ENCODE assay signal across 29 cellular contexts in genomic region chr7:147595076-147595475, GRCh38.
"Had no signal": no experiment of that assay in that cellular context is flagged by ENCODE, and none has a peak within 500 bp of the region (broad histone marks: within the 10 kb centered on the region; RNA-seq: fewer than 3 reads in every experiment).

No MANE protein-coding gene starts in this region.

- H3K36me3 ChIP-seq: esophagus muscularis mucosa, gastroesophageal sphincter, heart right ventricle, left lung, ovary, sigmoid colon, thoracic aorta, tibial nerve, upper lobe of left lung had no signal

- H3K9me3 ChIP-seq: esophagus muscularis mucosa, gastroesophageal sphincter, heart right ventricle, ovary, psoas muscle, thoracic aorta, tibial nerve, upper lobe of left lung had no signal

- H3K27ac Mint-ChIP-seq: nephron; stimulated activated naive B cell treated with anti-CD40 and anti-IgM and Interleukin-4, amounts not matched to agents 10 μg/mL and 1 μg/mL and 100 μg/mL, for 72 hours; stimulated activated naive CD8-positive, alpha-beta T cell treated with anti-CD3 and anti-CD28 coated beads, Interleukin-15, Interleukin-2, amounts not matched to agents 100 ng/mL and 50 ng/mL, for 24 hours had no signal

- H3K27me3 ChIP-seq: esophagus muscularis mucosa, foreskin keratinocyte, gastroesophageal sphincter, heart right ventricle, left lung, ovary, sigmoid colon, tibial nerve, upper lobe of left lung had no signal

- H3K4me1 Mint-ChIP-seq: naive thymus-derived CD4-positive, alpha-beta T cell; nephron; stimulated activated naive B cell treated with anti-CD40 and anti-IgM and Interleukin-4, amounts not matched to agents 10 μg/mL and 1 μg/mL and 100 μg/mL, for 72 hours had no signal

- H3K4me1 ChIP-seq: esophagus muscularis mucosa, foreskin keratinocyte, gastroesophageal sphincter, heart right ventricle, left lung, psoas muscle, sigmoid colon, tibial nerve, upper lobe of left lung had no signal

- H3K4me3 Mint-ChIP-seq: naive thymus-derived CD4-positive, alpha-beta T cell; nephron; stimulated activated naive B cell treated with anti-CD40 and anti-IgM and Interleukin-4, amounts not matched to agents 10 μg/mL and 1 μg/mL and 100 μg/mL, for 72 hours; stimulated activated naive CD8-positive, alpha-beta T cell treated with anti-CD3 and anti-CD28 coated beads, Interleukin-15, Interleukin-2, amounts not matched to agents 100 ng/mL and 50 ng/mL, for 24 hours had no signal

- H3K4me3 ChIP-seq: coronary artery, esophagus muscularis mucosa, gastroesophageal sphincter, heart right ventricle, left lung, ovary, psoas muscle, sigmoid colon, skin epidermis, thoracic aorta, tibial nerve, upper lobe of left lung had no signal

- ATAC-seq: foreskin keratinocyte; gastroesophageal sphincter; heart right ventricle; left cardiac atrium; left lung; naive thymus-derived CD4-positive, alpha-beta T cell; psoas muscle; right cardiac atrium; stimulated activated naive B cell treated with anti-CD40 and anti-IgM and Interleukin-4, amounts not matched to agents 10 μg/mL and 1 μg/mL and 100 μg/mL, for 72 hours had no signal

- H3K27me3 Mint-ChIP-seq: naive thymus-derived CD4-positive, alpha-beta T cell; stimulated activated naive B cell treated with anti-CD40 and anti-IgM and Interleukin-4, amounts not matched to agents 10 μg/mL and 1 μg/mL and 100 μg/mL, for 72 hours; stimulated activated naive CD8-positive, alpha-beta T cell treated with anti-CD3 and anti-CD28 coated beads, Interleukin-15, Interleukin-2, amounts not matched to agents 100 ng/mL and 50 ng/mL, for 24 hours had no signal

- DNase-seq: dermis blood vessel endothelial cell; effector memory CD4-positive, alpha-beta T cell; foreskin keratinocyte; glutamatergic neuron; heart right ventricle; hippocampal formation; left cardiac atrium; left lung; mesenchymal stem cell; midbrain; naive thymus-derived CD4-positive, alpha-beta T cell; nucleus accumbens; ovary; posterior cingulate gyrus; psoas muscle; right cardiac atrium; sigmoid colon; stimulated activated CD4-positive, alpha-beta T cell treated with anti-CD3 and anti-CD28 coated beads, Interleukin-15, amount 100 ng/mL, for 24 hours; stimulated activated CD4-positive, alpha-beta T cell treated with anti-CD3 and anti-CD28 coated beads, Interleukin-2, amount 100 ng/mL, for 48 hours; stimulated activated naive B cell treated with anti-CD40 and anti-IgM and Interleukin-4, amounts not matched to agents 10 μg/mL and 1 μg/mL and 100 μg/mL, for 72 hours; upper lobe of left lung had no signal

- H3K36me3 Mint-ChIP-seq: stimulated activated naive B cell treated with anti-CD40 and anti-IgM and Interleukin-4, amounts not matched to agents 10 μg/mL and 1 μg/mL and 100 μg/mL, for 72 hours had no signal

- H3K27ac ChIP-seq: coronary artery, esophagus muscularis mucosa, foreskin keratinocyte, gastroesophageal sphincter, heart right ventricle, left lung, ovary, psoas muscle, sigmoid colon, skin epidermis, thoracic aorta, tibial nerve, upper lobe of left lung had no signal
